ENCODE assay signal across 12 cellular contexts in genomic region chr16:77600555-77600954, GRCh38.
"Had no signal": no experiment of that assay in that cellular context is flagged by ENCODE, and none has a peak within 500 bp of the region (broad histone marks: within the 10 kb centered on the region; RNA-seq: fewer than 3 reads in every experiment).

No MANE protein-coding gene starts in this region.

- H3K4me3 ChIP-seq: colonic mucosa, coronary artery, dorsolateral prefrontal cortex, esophagus muscularis mucosa, esophagus squamous epithelium, gastrocnemius medialis, gastroesophageal sphincter, heart left ventricle, heart right ventricle had no signal

- H3K27ac ChIP-seq: colonic mucosa, coronary artery, dorsolateral prefrontal cortex, epithelial cell of prostate, esophagus muscularis mucosa, esophagus squamous epithelium, foreskin keratinocyte, gastrocnemius medialis, gastroesophageal sphincter, heart left ventricle, heart right ventricle had no signal

- H3K4me1 ChIP-seq: colonic mucosa, esophagus muscularis mucosa, esophagus squamous epithelium, foreskin keratinocyte, gastrocnemius medialis, gastroesophageal sphincter had no signal

- ATAC-seq: effector memory CD8-positive, alpha-beta T cell; foreskin keratinocyte; gastrocnemius medialis; gastroesophageal sphincter; heart left ventricle; heart right ventricle had no signal

- H3K9me3 ChIP-seq: colonic mucosa, gastrocnemius medialis had no signal

- H3K36me3 ChIP-seq: colonic mucosa, esophagus muscularis mucosa, esophagus squamous epithelium, gastrocnemius medialis, gastroesophageal sphincter, heart left ventricle, heart right ventricle had no signal
